In genomic region chr18:58362027-58362575, GRCh38 we compare ENCODE assay signal across 9 cellular contexts.
DNase-seq lines count a peak whose midpoint lies in the region; ATAC-seq and TF ChIP-seq lines count a peak whose summit lies in the region.
"Had no signal": no experiment of that assay in that cellular context is flagged by ENCODE, and none has a peak within 500 bp of the region (broad histone marks: within the 10 kb centered on the region; RNA-seq: fewer than 3 reads in every experiment).

No MANE protein-coding gene starts in this region.

- TF ChIP-seq CTCF in WTC11 (IDR thresholded peaks at IDR 0.05) = no peak
- TF ChIP-seq CTCF in retinal pigment epithelial cell (conservative IDR thresholded peaks at IDR 0.05; ENCODE audit: low read depth, low read length) = no peak
- TF ChIP-seq CTCF in OCI-LY7 (conservative IDR thresholded peaks at IDR 0.05; ENCODE audit: low read length) = no peak
- TF ChIP-seq CTCF in GM10248 (IDR thresholded peaks at IDR 0.05; ENCODE audit: control extremely low read depth, extremely low read depth, low read depth, missing control alignments) = no peak

- no peak overlapping the region for H3K4me2 ChIP-seq in OCI-LY7 (ENCODE audit: low read length)

- H3K79me2 ChIP-seq in OCI-LY7 (ENCODE audit: insufficient read depth, low read depth, low read length) = no peaks in the 10 kb centered on the region

- H3K9me3 ChIP-seq in OCI-LY7 (ENCODE audit: low read length) = no peaks in the 10 kb centered on the region

- POLR2A ChIA-PET in WTC11 (lab: Charles Lee) = no interaction called here
- POLR2A ChIA-PET in OCI-LY7 (lab: Charles Lee) = interaction anchor here (0.6 to 1.1 kb wide), 3 partner anchors 11 to 1311 kb away, joined by 3 to 4 read pairs (median 3); no protein-coding TSS in a partner anchor
- POLR2A ChIA-PET in GM10248 (lab: Yijun Ruan, JAX) = no interaction called here

- no peaks in the 10 kb centered on the region for H3K36me3 ChIP-seq in OCI-LY7 (ENCODE audit: insufficient read depth, low read length)

- no peaks in the 10 kb centered on the region for H3K27me3 Mint-ChIP-seq in WTC11 (ENCODE audit: low read depth)

- no peak overlapping the region for H2AFZ ChIP-seq in OCI-LY7 (ENCODE audit: low read length)

- H3K4me3 Mint-ChIP-seq in WTC11 = no peak overlapping the region

- peak overlapping the region; percentile 24; the same call in 1 of the 2 replicates for H3K27ac Mint-ChIP-seq in WTC11

- ATAC-seq in WTC11 (no peak), Right ventricle myocardium superior (ENCODE audit: poor library complexity) (peak; percentile 73), HG03354 (IDR thresholded peaks at IDR 0.05; ENCODE audit: poor library complexity, severe bottlenecking, unreplicated experiment) (no peak), HG03457 (IDR thresholded peaks at IDR 0.05; ENCODE audit: unreplicated experiment) (no peak)

- intact Hi-C loops in Right ventricle myocardium superior (cut with DNase I) (no loop called here), OCI-LY7 (cut with micrococcal nuclease; ENCODE audit: unreplicated experiment) (no loop called here)

- peak; percentile 96 for DNase-seq in ELR (ENCODE audit: low read depth)
- DNase-seq in WTC11 (ENCODE audit: low spot score) = no peak
- no peak for DNase-seq in Right ventricle myocardium superior
- DNase-seq in retinal pigment epithelial cell (ENCODE audit: low read depth) = peak; percentile 39
- no peak for DNase-seq in OCI-LY7 (ENCODE audit: low spot score)
- no peak for DNase-seq in GM10248 (ENCODE audit: extremely low spot score)
- DNase-seq: NCI-H1436 had no signal

- no peaks in the 10 kb centered on the region for H3K4me1 ChIP-seq in OCI-LY7 (ENCODE audit: insufficient read depth, low read length, poor library complexity, severe bottlenecking)

- CTCF ChIA-PET in WTC11 (lab: Charles Lee) = interaction anchor here (0.8 to 1.0 kb wide), 2 partner anchors 22 to 26 kb away, joined by 3 to 4 read pairs; no protein-coding TSS in a partner anchor
- CTCF ChIA-PET in OCI-LY7 (lab: Charles Lee; ENCODE audit: unreplicated experiment) = no interaction called here
- CTCF ChIA-PET in GM10248 (lab: Yijun Ruan, JAX) = interaction anchor here (1.3 to 2.6 kb wide), 2 partner anchors 12 to 134 kb away, joined by 3 to 12 read pairs; no protein-coding TSS in a partner anchor

- H3K9me3 Mint-ChIP-seq in WTC11 = no peaks in the 10 kb centered on the region

- no peak overlapping the region for H3K4me3 ChIP-seq in retinal pigment epithelial cell (ENCODE audit: low read length)
- no peak overlapping the region for H3K4me3 ChIP-seq in OCI-LY7 (ENCODE audit: low read depth, low read length, poor library complexity, severe bottlenecking)

- H3K4me1 Mint-ChIP-seq in WTC11 = peaks cover 29% of the 10 kb centered on the region

- H3K9me2 ChIP-seq in OCI-LY7 (ENCODE audit: insufficient read depth, low read length) = no peaks in the 10 kb centered on the region

- no TSS peak for BruUV-seq in OCI-LY7 (replicated peaks; lab: Mats Ljungman, UMichigan)

- peaks cover 37% of the 10 kb centered on the region for H3K36me3 Mint-ChIP-seq in WTC11

- no peak overlapping the region for H3K27ac ChIP-seq in OCI-LY7 (ENCODE audit: low read depth, low read length, poor library complexity, severe bottlenecking)

- H4K20me1 ChIP-seq in OCI-LY7 (ENCODE audit: insufficient read depth, low read length) = no peaks in the 10 kb centered on the region

TF ChIP-seq in WTC11, 78 proteins besides CTCF, POLR2A, EP300 and RAD21:
- no peak for TF ChIP-seq FOXJ3 (CRISPR knock-in tag; IDR thresholded peaks at IDR 0.05; ENCODE audit: borderline replicate concordance)
- no peak for TF ChIP-seq SMAD3 (CRISPR knock-in tag; IDR thresholded peaks at IDR 0.05; ENCODE audit: borderline replicate concordance)
- TF ChIP-seq ZNF263 (CRISPR knock-in tag; IDR thresholded peaks at IDR 0.05; ENCODE audit: low read depth) = no peak
- no peak for TF ChIP-seq TEAD4 (CRISPR knock-in tag; IDR thresholded peaks at IDR 0.05)
- no peak for TF ChIP-seq TCF7 (CRISPR knock-in tag; IDR thresholded peaks at IDR 0.05; ENCODE audit: low read depth)
- no peak for TF ChIP-seq OVOL2 (CRISPR knock-in tag; IDR thresholded peaks at IDR 0.05; ENCODE audit: borderline replicate concordance)
- no peak for TF ChIP-seq TEAD1 (CRISPR knock-in tag; IDR thresholded peaks at IDR 0.05)
- TF ChIP-seq ZNF121 (CRISPR knock-in tag; IDR thresholded peaks at IDR 0.05) = no peak
- TF ChIP-seq GTF2I (CRISPR knock-in tag; conservative IDR thresholded peaks at IDR 0.05) = no peak
- TF ChIP-seq ZNF512 (CRISPR knock-in tag; IDR thresholded peaks at IDR 0.05; ENCODE audit: borderline replicate concordance) = no peak
- TF ChIP-seq PRRX2 (CRISPR knock-in tag; IDR thresholded peaks at IDR 0.05) = no peak
TF ChIP-seq in WTC11: peak in this region for 0.

Comparison
In these comparisons a context has a peak if more than half of its experiments do, and no peak if none do; other contexts are left out.
1. DNase-seq: peak in ELR (single experiment) and retinal pigment epithelial cell (single experiment); none in WTC11 (single experiment), Right ventricle myocardium superior (single experiment), OCI-LY7 (single experiment) and GM10248 (single experiment).